ENCODE assay signal across 21 cellular contexts in genomic region chr6:164854526-164854925, GRCh38.
DNase-seq lines count a peak whose midpoint lies in the region; TF ChIP-seq lines count a peak whose summit lies in the region.
"Had no signal": no experiment of that assay in that cellular context is flagged by ENCODE, and none has a peak within 500 bp of the region (broad histone marks: within the 10 kb centered on the region; RNA-seq: fewer than 3 reads in every experiment).

No MANE protein-coding gene starts in this region.

- DNase-seq in NCI-H2029 (lab: John Stamatoyannopoulos, UW): peak; percentile 7
- DNase-seq in NCI-H2029 treated with DMSO at 0.1 percent for 48 hours (lab: John Stamatoyannopoulos, UW): no peak
- DNase-seq in NCI-H146 treated with DMSO at 0.1 percent for 48 hours (lab: John Stamatoyannopoulos, UW; ENCODE audit: unreplicated experiment): peak; percentile 48
- peak; percentile 17 for DNase-seq in medulla oblongata (ENCODE audit: extremely low spot score)
- peak; percentile 48 for DNase-seq in superior temporal gyrus (ENCODE audit: extremely low spot score)
- DNase-seq in stimulated activated CD4-positive, alpha-beta T cell treated with anti-CD3 and anti-CD28 coated beads, Interleukin-1b, Interleukin-23, amount 100 ng/mL, for 48 hours: no peak
- DNase-seq in NCI-H82 (lab: John Stamatoyannopoulos, UW): no peak
- DNase-seq in right atrium auricular region (ENCODE audit: low spot score): no peak
- DNase-seq: CD4-positive, CD25-positive, alpha-beta regulatory T cell; CD8-positive, alpha-beta T cell; DMS 273 treated with DMSO at 0.1 percent for 48 hours; DMS79; EL; GDM1; GOT3; HFFc6 had no signal

- TF ChIP-seq CTCF in right atrium auricular region (IDR thresholded peaks at IDR 0.05): no peak

- H3K27ac ChIP-seq in right atrium auricular region: no peak overlapping the region
- H3K27ac ChIP-seq: 22Rv1, BLaER1, C4-2B had no signal

- no peaks in the 10 kb centered on the region for H3K36me3 ChIP-seq in right atrium auricular region
- H3K36me3 ChIP-seq: BLaER1, HAP-1 had no signal

- no peak overlapping the region for H3K4me3 ChIP-seq in right atrium auricular region
- H3K4me3 ChIP-seq: BLaER1, GM12878, HAP-1 had no signal

- no peaks in the 10 kb centered on the region for H3K4me1 ChIP-seq in right atrium auricular region
- H3K4me1 ChIP-seq: BLaER1, HAP-1 had no signal

- no peaks in the 10 kb centered on the region for H3K27me3 ChIP-seq in right atrium auricular region
- H3K27me3 ChIP-seq: BLaER1 had no signal

- no peaks in the 10 kb centered on the region for H3K9me3 ChIP-seq in right atrium auricular region
- H3K9me3 ChIP-seq: BLaER1, HAP-1 had no signal

Comparison
In these comparisons a context has a peak if more than half of its experiments do, and no peak if none do; other contexts are left out.
1. DNase-seq: peak in NCI-H2029 (single experiment), NCI-H146 treated with DMSO at 0.1 percent for 48 hours (single experiment), medulla oblongata (single experiment) and superior temporal gyrus (single experiment); none in NCI-H2029 treated with DMSO at 0.1 percent for 48 hours (single experiment), stimulated activated CD4-positive, alpha-beta T cell treated with anti-CD3 and anti-CD28 coated beads, Interleukin-1b, Interleukin-23, amount 100 ng/mL, for 48 hours (single experiment), NCI-H82 (single experiment) and right atrium auricular region (single experiment).